11 cellular contexts compared by ENCODE assay signal in genomic region chr6:149059557-149059956, GRCh38.
A peak's percentile ranks its signal among the peaks of the same experiment; 100 is the strongest.
DNase-seq lines count a peak whose midpoint lies in the region; ATAC-seq, FAIRE-seq and TF ChIP-seq lines count a peak whose summit lies in the region.
"Had no signal": no experiment of that assay in that cellular context is flagged by ENCODE, and none has a peak within 500 bp of the region (broad histone marks: within the 10 kb centered on the region; RNA-seq: fewer than 3 reads in every experiment).

No MANE protein-coding gene starts in this region.

- H3K9ac ChIP-seq in HepG2 (ENCODE audit: insufficient read depth, low read depth, low read length), result no peak overlapping the region
- no peak overlapping the region for H3K9ac ChIP-seq in GM23248

- H4K20me1 ChIP-seq in HepG2 (ENCODE audit: insufficient read depth, low read length) (no peaks in the 10 kb centered on the region), GM23248 (ENCODE audit: insufficient read depth) (no peaks in the 10 kb centered on the region)

- CTCF ChIA-PET in HepG2 (lab: Yijun Ruan, JAX; ENCODE audit: low intra/inter-chr PET ratio, low total read pairs), result no interaction called here
- CTCF ChIA-PET in activated CD4-positive, alpha-beta T cell treated with anti-CD3 and anti-CD28 coated beads, Interleukin-2, amount 10 ng/mL, durations not matched to agents 7 days and 5 days (lab: Charles Lee), result interaction anchor here (0.6 to 2.3 kb wide), 6 partner anchors 13 to 389 kb away, joined by 3 to 8 read pairs (median 4); no protein-coding TSS in a partner anchor

- peaks cover 47% of the 10 kb centered on the region for H3K4me1 Mint-ChIP-seq in activated CD4-positive, alpha-beta T cell treated with anti-CD3 and anti-CD28 coated beads, Interleukin-2, amount 10 ng/mL, durations not matched to agents 7 days and 5 days

- no peaks in the 10 kb centered on the region for H3K27me3 Mint-ChIP-seq in activated CD4-positive, alpha-beta T cell treated with anti-CD3 and anti-CD28 coated beads, Interleukin-2, amount 10 ng/mL, durations not matched to agents 7 days and 5 days

- H3K9me2 ChIP-seq in GM23248 (ENCODE audit: insufficient read depth), result no peaks in the 10 kb centered on the region

- no peak overlapping the region for H3K27ac ChIP-seq in HepG2 (ENCODE audit: extremely low read length, insufficient read depth, low read length)
- H3K27ac ChIP-seq in right lobe of liver, result no peak overlapping the region
- peak overlapping the region in 3 of 4 donors; percentile 66 to 78 (median 71) for H3K27ac ChIP-seq in transverse colon
- no peak overlapping the region for H3K27ac ChIP-seq in GM23248

- H3K4me2 ChIP-seq in HepG2 (ENCODE audit: low read depth, low read length) (no peak overlapping the region), GM23248 (ENCODE audit: unreplicated experiment) (no peak overlapping the region)

- H3K9me3 Mint-ChIP-seq in activated CD4-positive, alpha-beta T cell treated with anti-CD3 and anti-CD28 coated beads, Interleukin-2, amount 10 ng/mL, durations not matched to agents 7 days and 5 days, result no peaks in the 10 kb centered on the region

- H3K27me3 ChIP-seq in HepG2 (ENCODE audit: control insufficient read depth in 1 of 2, insufficient read depth in 2 of 2, low read length in 2 of 2), result no peaks in the 10 kb centered on the region
- H3K27me3 ChIP-seq in right lobe of liver, result no peaks in the 10 kb centered on the region
- H3K27me3 ChIP-seq in transverse colon, result no peaks in the 10 kb centered on the region
- no peaks in the 10 kb centered on the region for H3K27me3 ChIP-seq in GM23248 (replicated peaks; ENCODE audit: insufficient read depth)

- no peak for TF ChIP-seq POLR2A in HepG2 (IDR thresholded peaks at IDR 0.05; ENCODE audit: insufficient read depth in 1 of 2, low read depth in 2 of 2, low read length in 2 of 2)
- no peak for TF ChIP-seq POLR2A in right lobe of liver (IDR thresholded peaks at IDR 0.05)
- no peak for TF ChIP-seq POLR2A in transverse colon (IDR thresholded peaks at IDR 0.05)

- in situ Hi-C loops in HepG2 (cut with HindIII; ENCODE audit: extremely low pct_ligation_motif_present, low pct_unique_long_range_greater_than_20kb) (no loop called here), transverse colon (cut with MboI; ENCODE audit: low pct_ligation_motif_present in 1 of 4, low pct_unique_long_range_greater_than_20kb in 1 of 4, low sequenced_read_pairs in 3 of 4) (no loop called here), GM23248 (cut with MboI) (no loop called here)

- DNase-seq in HepG2 (ENCODE audit: low spot score), result no peak
- no peak for DNase-seq in right lobe of liver
- DNase-seq in activated CD4-positive, alpha-beta T cell treated with anti-CD3 and anti-CD28 coated beads, Interleukin-2, amount 10 ng/mL, durations not matched to agents 7 days and 5 days, result no peak
- peak; percentile 25 for DNase-seq in fibroblast of peridontal ligament (ENCODE audit: extremely low read depth)
- DNase-seq in transverse colon, result no peak
- DNase-seq in GM23248, result no peak
- DNase-seq: mammary epithelial cell, NCI-H1105 treated with DMSO at 0.1 percent for 48 hours, NCI-H526 treated with DMSO at 0.1 percent for 48 hours had no signal

- no peak overlapping the region for H3K4me3 ChIP-seq in HepG2 (replicated peaks in 1 of 3; ENCODE audit: insufficient read depth in 1 of 3, low read depth in 2 of 3, low read length in 3 of 3)
- H3K4me3 ChIP-seq in right lobe of liver, result no peak overlapping the region
- no peak overlapping the region for H3K4me3 ChIP-seq in transverse colon
- H3K4me3 ChIP-seq in GM23248, result no peak overlapping the region

- no peak for FAIRE-seq in HepG2 (lab: Jason Lieb, UNC)

- H3K4me3 Mint-ChIP-seq in activated CD4-positive, alpha-beta T cell treated with anti-CD3 and anti-CD28 coated beads, Interleukin-2, amount 10 ng/mL, durations not matched to agents 7 days and 5 days, result no peak overlapping the region

- ATAC-seq in HepG2 (no peak), right lobe of liver (no peak), HG02885 (IDR thresholded peaks at IDR 0.05; ENCODE audit: poor library complexity, unreplicated experiment) (no peak), GM19324 (IDR thresholded peaks at IDR 0.05; ENCODE audit: low FRiP score, unreplicated experiment) (no peak)

- no TSS peak for BruUV-seq in HepG2 (replicated peaks; lab: Mats Ljungman, UMichigan)

- no peaks in the 10 kb centered on the region for H3K79me2 ChIP-seq in HepG2 (ENCODE audit: insufficient read depth, low read length)
- no peaks in the 10 kb centered on the region for H3K79me2 ChIP-seq in GM23248 (ENCODE audit: insufficient read depth)

- TF ChIP-seq EP300 in HepG2 (IDR thresholded peaks at IDR 0.05; ENCODE audit: low read depth in 2 of 2, low read length in 2 of 2), result no peak
- no peak for TF ChIP-seq EP300 in HepG2 (CRISPR knock-in tag; IDR thresholded peaks at IDR 0.05; ENCODE audit: borderline replicate concordance)
- no peak for TF ChIP-seq EP300 in transverse colon (IDR thresholded peaks at IDR 0.05; ENCODE audit: low read depth)

- intact Hi-C loops in HepG2 (cut with micrococcal nuclease; ENCODE audit: unreplicated experiment) (no loop called here), right lobe of liver (cut with DNase I) (no loop called here), transverse colon (cut with DNase I; ENCODE audit: low total_unique reads) (no loop called here)

- TF ChIP-seq CTCF in HepG2 (CRISPR knock-in tag; IDR thresholded peaks at IDR 0.05) (no peak), right lobe of liver (IDR thresholded peaks at IDR 0.05) (no peak), transverse colon (IDR thresholded peaks at IDR 0.05) (no peak)

- H3K36me3 ChIP-seq in HepG2 (replicated peaks in 1 of 2; ENCODE audit: control insufficient read depth in 1 of 2, insufficient read depth in 2 of 2, low read length in 2 of 2), result no peaks in the 10 kb centered on the region
- H3K36me3 ChIP-seq in right lobe of liver, result no peaks in the 10 kb centered on the region
- H3K36me3 ChIP-seq in transverse colon, result no peaks in the 10 kb centered on the region
- no peaks in the 10 kb centered on the region for H3K36me3 ChIP-seq in GM23248 (ENCODE audit: low read depth)

- no peaks in the 10 kb centered on the region for H3F3A ChIP-seq in GM23248 (ENCODE audit: insufficient read depth)

- WGBS in HepG2 (ENCODE audit: low lambda C conversion rate), result 90% methylated on average over 7 of the region's 7 CpGs
- 77% methylated on average over 7 of the region's 7 CpGs for WGBS in right lobe of liver (ENCODE audit: insufficient coverage, low coverage, low lambda C conversion rate, missing lambda C conversion rate)
- whole genome bisulfite sequencing in transverse colon (ENCODE audit: low coverage in 1 of 2), 2 donors, result 17 to 79% methylated on average over 1 to 7 of the region's 7 CpGs
- 84 to 86% methylated on average over 7 of the region's 7 CpGs for WGBS in GM23248 (ENCODE audit: low coverage in 1 of 2, low lambda C conversion rate in 2 of 2, missing lambda C conversion rate in 2 of 2), 2 experiments

- POLR2A ChIA-PET in HepG2 (lab: Yijun Ruan, JAX), result no interaction called here
- POLR2A ChIA-PET in activated CD4-positive, alpha-beta T cell treated with anti-CD3 and anti-CD28 coated beads, Interleukin-2, amount 10 ng/mL, durations not matched to agents 7 days and 5 days (lab: Charles Lee), result no interaction called here

- peaks cover 5% of the 10 kb centered on the region for H3K36me3 Mint-ChIP-seq in activated CD4-positive, alpha-beta T cell treated with anti-CD3 and anti-CD28 coated beads, Interleukin-2, amount 10 ng/mL, durations not matched to agents 7 days and 5 days (ENCODE audit: low read depth)

- H3K27ac Mint-ChIP-seq in activated CD4-positive, alpha-beta T cell treated with anti-CD3 and anti-CD28 coated beads, Interleukin-2, amount 10 ng/mL, durations not matched to agents 7 days and 5 days, result peak overlapping the region; percentile 31

- H3K9me3 ChIP-seq in HepG2 (ENCODE audit: low read length) (no peaks in the 10 kb centered on the region), right lobe of liver (no peaks in the 10 kb centered on the region), transverse colon (no peaks in the 10 kb centered on the region), GM23248 (ENCODE audit: low read depth) (no peaks in the 10 kb centered on the region)

- H2AFZ ChIP-seq in HepG2 (ENCODE audit: low read length) (no peak overlapping the region), GM23248 (no peak overlapping the region)

- H3K4me1 ChIP-seq in HepG2 (ENCODE audit: insufficient read depth, low read length) (peaks cover 61% of the 10 kb centered on the region), right lobe of liver (peaks cover 0 to 13% (median 1%) of the 10 kb centered on the region in 4 donors), transverse colon (peaks cover 31 to 52% (median 35%) of the 10 kb centered on the region in 4 donors), GM23248 (ENCODE audit: insufficient read depth) (no peaks in the 10 kb centered on the region)

- no peak for TF ChIP-seq RAD21 in HepG2 (CRISPR knock-in tag; IDR thresholded peaks at IDR 0.05)

TF ChIP-seq in HepG2, 621 proteins besides CTCF, POLR2A, EP300 and RAD21:
- TF ChIP-seq ZNF335 (CRISPR knock-in tag; IDR thresholded peaks at IDR 0.05) (no peak), MAFF (IDR thresholded peaks at IDR 0.05; ENCODE audit: low read depth, low read length) (peak; percentile 93), MAFK (conservative IDR thresholded peaks at IDR 0.05 in 1 of 2, IDR thresholded peaks at IDR 0.05 in 1 of 2; ENCODE audit: low read length in 2 of 2) (peak; percentile 91 to 96), NFE2L2 (IDR thresholded peaks at IDR 0.05; ENCODE audit: low read length) (peak; percentile 65), ZUFSP (CRISPR knock-in tag; IDR thresholded peaks at IDR 0.05; ENCODE audit: borderline replicate concordance) (no peak)

Comparison
In these comparisons a context has a peak if more than half of its experiments do, and no peak if none do; other contexts are left out.
1. H3K27ac ChIP-seq: peak in transverse colon (3 of 4); none in HepG2 (single experiment), right lobe of liver (0 of 3) and GM23248 (single experiment).